In the genomic region with DNA sequence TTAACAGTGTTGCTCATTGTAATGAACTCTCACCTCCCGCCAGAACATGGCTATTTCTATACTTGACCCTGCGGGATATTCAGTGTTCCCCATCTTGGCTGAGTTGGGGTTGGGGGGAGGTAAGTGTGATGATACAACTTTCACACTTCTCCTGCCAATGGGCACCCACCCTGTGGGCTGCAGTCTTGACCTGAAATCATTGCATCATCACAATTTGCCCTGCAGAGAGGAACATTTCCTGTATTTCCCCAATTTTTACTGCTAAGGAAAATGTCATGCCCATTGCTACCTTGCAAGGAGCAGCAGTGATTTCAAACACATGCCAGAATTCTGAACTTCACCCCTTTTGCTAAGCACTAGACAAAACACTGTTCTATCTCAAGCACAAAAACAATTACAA, we compare ENCODE assay signal across 1 cellular context.
TF ChIP-seq lines count a peak whose summit lies in the region.

No MANE protein-coding gene starts in this region.

TF ChIP-seq in IMR-90, 13 proteins besides CTCF, POLR2A, EP300 and RAD21:
- TF ChIP-seq CEBPB (IDR thresholded peaks at IDR 0.05; ENCODE audit: low read depth, low read length) = 0 out of 2 replicates have a peak, but pooled peaks have one; percentile 26
- TF ChIP-seq SMC3 (IDR thresholded peaks at IDR 0.05; ENCODE audit: low read depth, low read length) = no peak
- TF ChIP-seq, protein P1, sequence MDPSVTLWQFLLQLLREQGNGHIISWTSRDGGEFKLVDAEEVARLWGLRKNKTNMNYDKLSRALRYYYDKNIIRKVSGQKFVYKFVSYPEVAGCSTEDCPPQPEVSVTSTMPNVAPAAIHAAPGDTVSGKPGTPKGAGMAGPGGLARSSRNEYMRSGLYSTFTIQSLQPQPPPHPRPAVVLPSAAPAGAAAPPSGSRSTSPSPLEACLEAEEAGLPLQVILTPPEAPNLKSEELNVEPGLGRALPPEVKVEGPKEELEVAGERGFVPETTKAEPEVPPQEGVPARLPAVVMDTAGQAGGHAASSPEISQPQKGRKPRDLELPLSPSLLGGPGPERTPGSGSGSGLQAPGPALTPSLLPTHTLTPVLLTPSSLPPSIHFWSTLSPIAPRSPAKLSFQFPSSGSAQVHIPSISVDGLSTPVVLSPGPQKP (IDR thresholded peaks at IDR 0.05; ENCODE audit: borderline replicate concordance, low read depth, low read length) = no peak
TF ChIP-seq in IMR-90: peak in this region for 1.
